Comparison of ENCODE assay signal across 14 cellular contexts in the genomic region with DNA sequence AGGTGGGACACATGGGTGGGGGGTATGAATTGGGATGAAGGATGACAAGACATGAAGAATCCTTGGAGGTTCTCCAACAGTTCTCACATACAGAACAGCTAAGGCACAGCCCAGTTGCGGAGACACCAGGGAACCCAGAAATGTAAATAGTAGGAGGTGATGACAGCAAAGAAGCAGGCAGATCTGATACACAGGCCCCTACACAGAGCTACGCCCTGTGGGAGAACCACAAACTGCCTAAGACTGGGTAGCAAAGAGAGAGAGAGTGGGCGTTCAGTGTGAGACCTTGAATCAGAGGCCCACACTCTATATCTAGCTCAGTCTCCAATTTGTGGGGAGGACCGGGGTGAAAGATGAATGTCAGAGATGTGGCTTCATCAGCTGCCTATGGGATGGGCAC. TPM values are rescaled to one million over a fixed set of nuclear protein-coding genes. Genes with fewer than 3 reads are reported as not detected.
DNase-seq lines count a peak whose midpoint lies in the region; ATAC-seq, FAIRE-seq and TF ChIP-seq lines count a peak whose summit lies in the region.
"Had no signal": no experiment of that assay in that cellular context is flagged by ENCODE, and none has a peak within 500 bp of the region (broad histone marks: within the 10 kb centered on the region; RNA-seq: fewer than 3 reads in every experiment).

No MANE protein-coding gene starts in this region.

- peaks cover 51% of the 10 kb centered on the region for H3K4me1 Mint-ChIP-seq in stimulated activated effector memory CD8-positive, alpha-beta T cell treated with anti-CD3 and anti-CD28 coated beads, Interleukin-12 subunit alpha, Interleukin-12 subunit beta, amount 100 ng/mL, for 72 hours

- H3K27ac Mint-ChIP-seq in stimulated activated effector memory CD8-positive, alpha-beta T cell treated with anti-CD3 and anti-CD28 coated beads, Interleukin-12 subunit alpha, Interleukin-12 subunit beta, amount 100 ng/mL, for 72 hours = peak overlapping the region; percentile 93

- peak; percentile 90 for ATAC-seq in stimulated activated effector memory CD8-positive, alpha-beta T cell treated with anti-CD3 and anti-CD28 coated beads, Interleukin-12 subunit alpha, Interleukin-12 subunit beta, amount 100 ng/mL, for 72 hours
- no peak for ATAC-seq in GM19397 (IDR thresholded peaks at IDR 0.05; ENCODE audit: unreplicated experiment)
- ATAC-seq: A549 had no signal

- no peaks in the 10 kb centered on the region for H3K9me3 Mint-ChIP-seq in stimulated activated effector memory CD8-positive, alpha-beta T cell treated with anti-CD3 and anti-CD28 coated beads, Interleukin-12 subunit alpha, Interleukin-12 subunit beta, amount 100 ng/mL, for 72 hours

- peaks cover 5% of the 10 kb centered on the region for H3K36me3 Mint-ChIP-seq in stimulated activated effector memory CD8-positive, alpha-beta T cell treated with anti-CD3 and anti-CD28 coated beads, Interleukin-12 subunit alpha, Interleukin-12 subunit beta, amount 100 ng/mL, for 72 hours

- H3K4me3 ChIP-seq in fibroblast of villous mesenchyme (ENCODE audit: low read depth, low read length) = no peak overlapping the region
- no peak overlapping the region for H3K4me3 ChIP-seq in kidney (ENCODE audit: low read length in 2 of 2)
- H3K4me3 ChIP-seq: A549, thyroid gland had no signal

- peak overlapping the region; percentile 57 for H3K4me3 Mint-ChIP-seq in stimulated activated effector memory CD8-positive, alpha-beta T cell treated with anti-CD3 and anti-CD28 coated beads, Interleukin-12 subunit alpha, Interleukin-12 subunit beta, amount 100 ng/mL, for 72 hours

- no peaks in the 10 kb centered on the region for H3K9me3 ChIP-seq in kidney (ENCODE audit: control insufficient read depth in 1 of 2, low read length in 2 of 2)
- H3K9me3 ChIP-seq: A549, thyroid gland had no signal

- no peak for FAIRE-seq in kidney (lab: Jason Lieb, UNC)
- FAIRE-seq: A549, bronchial epithelial cell, endothelial cell of umbilical vein had no signal

- intact Hi-C loops in kidney (cut with DNase I) = loop anchor here (10.0 kb wide), 2 partner anchors 163 to 293 kb away; no protein-coding TSS in a partner anchor

- TF ChIP-seq CTCF in fibroblast of villous mesenchyme (IDR thresholded peaks at IDR 0.05; ENCODE audit: insufficient read depth, low read depth, low read length) (no peak), kidney (IDR thresholded peaks at IDR 0.05; ENCODE audit: borderline replicate concordance, extremely low read depth, insufficient read depth) (no peak)

- peaks cover 8 to 10% of the 10 kb centered on the region in 2 donors for H3K4me1 ChIP-seq in kidney (ENCODE audit: control insufficient read depth in 1 of 2, insufficient read depth in 1 of 2, low read depth in 1 of 2, low read length in 2 of 2)

- no peak overlapping the region for H3K9ac ChIP-seq in kidney (ENCODE audit: low read length in 2 of 2)

- no peak overlapping the region for H3K27ac ChIP-seq in kidney (ENCODE audit: low read depth in 2 of 2, low read length in 2 of 2)
- H3K27ac ChIP-seq: A549, thyroid gland had no signal

- DNase-seq in activated CD4-positive, alpha-beta T cell treated with anti-CD3 and anti-CD28 coated beads for 4 hours = peak; percentile 34 to 35
- DNase-seq in activated CD4-positive, alpha-beta T cell treated with anti-CD3 and anti-CD28 coated beads, Interleukin-2, amount 50 U/mL, for 1 hour = no peak
- DNase-seq in activated CD8-positive, alpha-beta memory T cell treated with anti-CD3 and anti-CD28 coated beads, Interleukin-2, amount 50 U/mL, for 4 hours = peak; percentile 26
- DNase-seq in fibroblast of villous mesenchyme (ENCODE audit: low read depth) (peak; percentile 86), kidney (no peak), H4 (ENCODE audit: low spot score) (no peak)
- peak; percentile 26 to 58 for DNase-seq in stimulated activated effector memory CD8-positive, alpha-beta T cell treated with anti-CD3 and anti-CD28 coated beads, Interleukin-12 subunit alpha, Interleukin-12 subunit beta, amount 100 ng/mL, for 72 hours (ENCODE audit: low spot score in 2 of 2)
- DNase-seq: NCI-H2081, nucleus accumbens, thyroid gland had no signal

- H3K36me3 ChIP-seq in kidney (ENCODE audit: control insufficient read depth in 1 of 2, insufficient read depth in 2 of 2, low read length in 2 of 2) = no peaks in the 10 kb centered on the region
- H3K36me3 ChIP-seq: thyroid gland had no signal

RNA-seq across cellular contexts. Expression of gene NUMB, which starts 9.5 kb away (rescaled TPM):
- total RNA-seq in fibroblast of villous mesenchyme = 35.1 and 35.4 TPM in 2 replicates
- total RNA-seq in kidney = 104 TPM
- polyA plus RNA-seq in kidney (ENCODE audit: insufficient read depth, low read depth, low replicate concordance) = 42.4 TPM
- 13.2 and 16.1 TPM in 2 replicates for total RNA-seq in H4 (2014; rRNA removed; shearing (Covaris generic))

RNA-seq across cellular contexts. Expression of gene RIOX1, which starts 22.9 kb away (rescaled TPM):
- total RNA-seq in fibroblast of villous mesenchyme (19.9 and 20.0 TPM in 2 replicates), kidney (12.4 TPM)
- 7.7 TPM for polyA plus RNA-seq in kidney (ENCODE audit: insufficient read depth, low read depth, low replicate concordance)
- total RNA-seq in H4 (2014; rRNA removed; shearing (Covaris generic)) = 9.0 and 12.3 TPM in 2 replicates

Comparison
In these comparisons a context has a peak if more than half of its experiments do, and no peak if none do; other contexts are left out.
1. DNase-seq: peak in activated CD4-positive, alpha-beta T cell treated with anti-CD3 and anti-CD28 coated beads for 4 hours (2 of 2), activated CD8-positive, alpha-beta memory T cell treated with anti-CD3 and anti-CD28 coated beads, Interleukin-2, amount 50 U/mL, for 4 hours (single experiment), fibroblast of villous mesenchyme (single experiment) and stimulated activated effector memory CD8-positive, alpha-beta T cell treated with anti-CD3 and anti-CD28 coated beads, Interleukin-12 subunit alpha, Interleukin-12 subunit beta, amount 100 ng/mL, for 72 hours (2 of 2); none in activated CD4-positive, alpha-beta T cell treated with anti-CD3 and anti-CD28 coated beads, Interleukin-2, amount 50 U/mL, for 1 hour (single experiment), kidney (single experiment) and H4 (single experiment).